Comparison of ENCODE assay signal across 19 cellular contexts in the genomic region with DNA sequence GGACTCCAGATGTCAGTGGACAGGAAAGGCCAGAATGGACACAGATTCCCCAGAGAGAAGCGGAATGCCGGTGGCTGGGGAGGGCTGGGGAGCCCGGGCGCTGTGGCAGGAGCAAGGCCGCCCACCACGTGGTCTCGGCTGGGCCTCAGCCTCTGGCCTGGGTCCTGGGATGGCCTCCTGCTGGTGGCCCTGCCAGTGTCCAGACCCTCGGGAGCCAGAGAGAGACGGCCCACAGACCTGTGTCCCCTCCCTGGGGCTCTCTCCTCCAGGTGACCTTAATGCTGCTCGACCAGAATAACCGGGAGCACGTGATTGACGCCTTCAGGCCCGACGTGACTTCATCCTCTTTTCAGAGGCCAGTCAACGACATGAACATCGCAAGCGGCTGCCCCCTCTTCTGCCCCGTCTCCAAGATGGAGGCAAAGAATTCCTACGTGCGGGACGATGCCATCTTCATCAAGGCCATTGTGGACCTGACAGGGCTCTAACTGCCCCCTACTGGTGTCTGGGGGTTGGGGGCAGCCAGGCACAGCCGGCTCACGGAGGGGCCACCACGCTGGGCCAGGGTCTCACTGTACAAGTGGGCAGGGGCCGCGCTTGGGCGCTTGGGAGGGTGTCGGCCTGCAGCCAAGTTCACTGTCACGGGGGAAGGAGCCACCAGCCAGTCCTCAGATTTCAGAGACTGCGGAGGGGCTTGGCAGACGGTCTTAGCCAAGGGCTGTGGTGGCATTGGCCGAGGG. TPM values are rescaled to one million over a fixed set of nuclear protein-coding genes. Genes with fewer than 3 reads are reported as not detected.
DNase-seq lines count a peak whose midpoint lies in the region; ATAC-seq and TF ChIP-seq lines count a peak whose summit lies in the region.
"Had no signal": no experiment of that assay in that cellular context is flagged by ENCODE, and none has a peak within 500 bp of the region (broad histone marks: within the 10 kb centered on the region; RNA-seq: fewer than 3 reads in every experiment).

No MANE protein-coding gene starts in this region.

- H3K9me3 Mint-ChIP-seq in stimulated activated naive CD8-positive, alpha-beta T cell treated with anti-CD3 and anti-CD28 coated beads, Interleukin-15, amount 100 ng/mL, for 72 hours = no peaks in the 10 kb centered on the region
- H3K9me3 Mint-ChIP-seq: CD8-positive, alpha-beta T cell had no signal

- no peak overlapping the region for H3K4me3 Mint-ChIP-seq in stimulated activated naive CD8-positive, alpha-beta T cell treated with anti-CD3 and anti-CD28 coated beads, Interleukin-15, amount 100 ng/mL, for 72 hours
- H3K4me3 Mint-ChIP-seq: CD8-positive, alpha-beta T cell had no signal

- peak; percentile 27 for ATAC-seq in stimulated activated naive CD8-positive, alpha-beta T cell treated with anti-CD3 and anti-CD28 coated beads, Interleukin-15, amount 100 ng/mL, for 72 hours
- no peak for ATAC-seq in stimulated activated naive CD8-positive, alpha-beta T cell treated with anti-CD3 and anti-CD28 coated beads, Interleukin-15, Interleukin-2, amounts not matched to agents 100 U/mL and 50 U/mL, for 24 hours
- ATAC-seq in left lobe of liver (peak; percentile 21), aorta (ENCODE audit: low FRiP score) (peak; percentile 27), HG02852 (IDR thresholded peaks at IDR 0.05; ENCODE audit: unreplicated experiment) (no peak)
- ATAC-seq: CD8-positive, alpha-beta T cell had no signal

- H3K9me3 ChIP-seq in WERI-Rb-1 (ENCODE audit: severe bottlenecking) = no peaks in the 10 kb centered on the region
- no peaks in the 10 kb centered on the region for H3K9me3 ChIP-seq in aorta (ENCODE audit: control insufficient read depth, low read length)
- H3K9me3 ChIP-seq: MG63, neutrophil, Peyer's patch, vagina had no signal

- no peaks in the 10 kb centered on the region for H3K27me3 ChIP-seq in WERI-Rb-1 (ENCODE audit: insufficient read depth, low read depth, severe bottlenecking)
- no peaks in the 10 kb centered on the region for H3K27me3 ChIP-seq in aorta (ENCODE audit: control insufficient read depth in 1 of 2, insufficient read depth in 2 of 2, low read length in 1 of 2)
- H3K27me3 ChIP-seq: MG63, neutrophil, Peyer's patch, vagina had no signal

- H3K27ac ChIP-seq in WERI-Rb-1 (no peak overlapping the region), aorta (ENCODE audit: low read depth in 1 of 2, low read length in 2 of 2) (no peak overlapping the region)
- H3K27ac ChIP-seq: neutrophil, Peyer's patch, vagina had no signal

- no peaks in the 10 kb centered on the region for H3K27me3 Mint-ChIP-seq in stimulated activated naive CD8-positive, alpha-beta T cell treated with anti-CD3 and anti-CD28 coated beads, Interleukin-15, amount 100 ng/mL, for 72 hours

- WGBS in aorta, 2 donors = 75 to 76% methylated on average over 33 of the region's 33 CpGs

- H3K4me1 Mint-ChIP-seq in stimulated activated naive CD8-positive, alpha-beta T cell treated with anti-CD3 and anti-CD28 coated beads, Interleukin-15, amount 100 ng/mL, for 72 hours = peaks cover 13% of the 10 kb centered on the region

- TF ChIP-seq CTCF in WERI-Rb-1 (IDR thresholded peaks at IDR 0.05; ENCODE audit: low read depth, low read length) = peak; percentile 20; the same call in 1 of the 2 replicates

- peak overlapping the region in 1 of 2 donors; percentile 35 for H3K27ac Mint-ChIP-seq in stimulated activated naive CD8-positive, alpha-beta T cell treated with anti-CD3 and anti-CD28 coated beads, Interleukin-15, amount 100 ng/mL, for 72 hours
- H3K27ac Mint-ChIP-seq: CD8-positive, alpha-beta T cell had no signal

- H3K36me3 ChIP-seq in WERI-Rb-1 (peaks cover 44% of the 10 kb centered on the region), aorta (ENCODE audit: control insufficient read depth in 1 of 2, insufficient read depth in 2 of 2, low read length in 1 of 2) (no peaks in the 10 kb centered on the region)

- H3K4me3 ChIP-seq in WERI-Rb-1 (ENCODE audit: low read depth, low read length) (no peak overlapping the region), aorta (ENCODE audit: low read length in 2 of 2) (no peak overlapping the region)
- H3K4me3 ChIP-seq: coronary artery, MG63, Peyer's patch, vagina had no signal

- no peak for DNase-seq in stimulated activated naive CD8-positive, alpha-beta T cell treated with anti-CD3 and anti-CD28 coated beads, Interleukin-15, amount 100 ng/mL, for 72 hours
- DNase-seq in stimulated activated naive CD8-positive, alpha-beta T cell treated with anti-CD3 and anti-CD28 coated beads, Interleukin-15, Interleukin-2, amounts not matched to agents 100 U/mL and 50 U/mL, for 24 hours = no peak
- DNase-seq in WERI-Rb-1 (no peak), left lobe of liver (ENCODE audit: low spot score) (no peak), aorta (no peak), OCI-M2 (lab: John Stamatoyannopoulos, UW; ENCODE audit: unreplicated experiment) (no peak), HK-2 (ENCODE audit: unreplicated experiment) (no peak)
- DNase-seq: activated CD4-positive, alpha-beta T cell treated with anti-CD3 and anti-CD28 coated beads for 4 hours; activated gamma-delta T cell treated with Interleukin-2 at 50 U/mL for 16 hours; anterior cingulate cortex; CD8-positive, alpha-beta T cell; MG63; NCI-H748 treated with DMSO at 0.1 percent for 48 hours; Peyer's patch; stimulated activated naive CD4-positive, alpha-beta T cell treated with Interleukin-2 at 50 U/mL for 16 hours had no signal

- intact Hi-C loops in aorta (cut with DNase I) = no loop called here

- H3K4me1 ChIP-seq in aorta (ENCODE audit: control insufficient read depth in 1 of 2, insufficient read depth in 2 of 2, low read length in 2 of 2) = no peaks in the 10 kb centered on the region
- H3K4me1 ChIP-seq: Peyer's patch had no signal

RNA-seq across cellular contexts. Expression of a gene that starts 19.0 kb away (rescaled TPM):
- total RNA-seq in left lobe of liver = 112 TPM
- 100 to 1,000 TPM in 1 of 2 donors, 10 to 100 TPM in 1; 92.5 to 107 TPM for total RNA-seq in aorta
- polyA plus RNA-seq in aorta = 100 to 1,000 TPM; 111 to 191 TPM

RNA-seq across cellular contexts. Expression of a gene that starts 19.5 kb away (rescaled TPM):
- 411 TPM for total RNA-seq in left lobe of liver
- 1 to 10 TPM in 1 of 2 donors, under 1 TPM in 1; 0.90 to 1.1 TPM for total RNA-seq in aorta
- polyA plus RNA-seq in aorta = 1 to 10 TPM; 1.8 to 3.1 TPM
- total RNA-seq: CD8-positive, alpha-beta T cell; vagina had no signal

RNA-seq across cellular contexts. Expression of a gene that starts 26.5 kb away (rescaled TPM):
- total RNA-seq in left lobe of liver (30.3 TPM), aorta (1 to 10 TPM in 1 of 2 donors, under 1 TPM in 1; 0.71 to 1.6 TPM)
- polyA plus RNA-seq in aorta = 1 to 10 TPM in 1 of 2 donors, not detected in 1; 3.3 TPM
- total RNA-seq: vagina had no signal

RNA-seq across cellular contexts. Expression of a gene that starts 39.3 kb away (rescaled TPM):
- total RNA-seq in left lobe of liver = 7.4 TPM
- 10 to 100 TPM in 1 of 2 donors, 1 to 10 TPM in 1; 9.1 to 22.1 TPM for total RNA-seq in aorta
- 10 to 100 TPM in 1 of 2 donors, 1 to 10 TPM in 1; 4.8 to 14.0 TPM for polyA plus RNA-seq in aorta

RNA-seq across cellular contexts. Expression of a gene that starts 51.7 kb away (rescaled TPM):
- total RNA-seq in left lobe of liver (5.2 TPM), aorta (100 to 1,000 TPM; 128 to 145 TPM)
- polyA plus RNA-seq in aorta = 10 to 100 TPM; 12.2 to 13.9 TPM

Comparison
In these comparisons a context has a peak if more than half of its experiments do, and no peak if none do; other contexts are left out.
1. ATAC-seq: peak in stimulated activated naive CD8-positive, alpha-beta T cell treated with anti-CD3 and anti-CD28 coated beads, Interleukin-15, amount 100 ng/mL, for 72 hours (single experiment), left lobe of liver (single experiment) and aorta (single experiment); none in stimulated activated naive CD8-positive, alpha-beta T cell treated with anti-CD3 and anti-CD28 coated beads, Interleukin-15, Interleukin-2, amounts not matched to agents 100 U/mL and 50 U/mL, for 24 hours (single experiment) and HG02852 (single experiment).
2. RNA of a gene that starts 19.5 kb away (total RNA-seq): 411 TPM in left lobe of liver (single experiment); 0.90 to 1.1 TPM in aorta; every median in the first group is over 100 times any median in the second.
3. RNA of a gene that starts 26.5 kb away (total RNA-seq): 30.3 TPM in left lobe of liver (single experiment); 0.71 to 1.6 TPM in aorta; every median in the first group is over 10 times any median in the second.